1 cellular context compared by ENCODE assay signal in the genomic region with DNA sequence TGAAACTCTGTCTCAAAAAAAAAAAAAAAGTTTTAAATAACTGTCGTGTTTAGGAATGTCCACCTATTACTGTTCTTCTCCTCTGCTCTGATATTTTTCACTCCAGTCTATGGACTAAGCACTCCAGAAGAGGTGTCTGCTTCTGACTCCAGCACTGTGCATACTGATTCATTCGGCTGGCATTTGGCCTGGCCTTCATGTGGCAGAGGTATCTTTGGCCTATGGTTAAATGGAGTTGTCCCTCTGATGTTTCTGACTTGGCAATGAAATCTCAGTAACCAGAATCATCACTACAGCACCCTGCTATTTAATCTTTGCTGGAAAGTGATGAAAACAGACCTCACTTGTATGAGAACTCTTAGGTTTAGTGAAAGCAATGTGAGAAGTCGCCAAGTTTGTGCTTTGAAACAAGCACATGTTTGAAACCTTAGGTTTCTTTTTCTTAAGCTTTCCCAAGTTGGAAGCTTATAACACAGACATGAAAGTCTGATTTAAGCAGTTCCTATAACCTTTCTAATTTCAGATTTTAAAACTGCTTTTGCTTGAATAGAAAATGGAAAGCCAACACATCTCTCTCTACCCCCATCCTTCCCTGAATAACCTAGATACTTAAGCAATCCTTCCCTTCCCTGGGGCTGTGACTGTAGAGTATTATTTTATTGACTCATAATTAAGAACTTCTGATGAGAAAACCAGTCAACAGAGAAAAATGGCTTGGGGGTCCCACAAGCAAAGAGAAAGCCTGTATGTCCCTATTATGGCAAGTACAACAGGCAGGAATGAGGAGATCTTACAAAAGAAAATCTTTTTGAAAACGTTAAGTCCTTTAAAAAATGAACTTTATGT.
A peak's percentile ranks its signal among the peaks of the same experiment; 100 is the strongest.
TF ChIP-seq lines count a peak whose summit lies in the region.

No MANE protein-coding gene starts in this region.

TF ChIP-seq in SK-N-SH, 30 proteins besides CTCF, POLR2A, EP300 and RAD21 (continued from another document):
- TF ChIP-seq, protein P1, sequence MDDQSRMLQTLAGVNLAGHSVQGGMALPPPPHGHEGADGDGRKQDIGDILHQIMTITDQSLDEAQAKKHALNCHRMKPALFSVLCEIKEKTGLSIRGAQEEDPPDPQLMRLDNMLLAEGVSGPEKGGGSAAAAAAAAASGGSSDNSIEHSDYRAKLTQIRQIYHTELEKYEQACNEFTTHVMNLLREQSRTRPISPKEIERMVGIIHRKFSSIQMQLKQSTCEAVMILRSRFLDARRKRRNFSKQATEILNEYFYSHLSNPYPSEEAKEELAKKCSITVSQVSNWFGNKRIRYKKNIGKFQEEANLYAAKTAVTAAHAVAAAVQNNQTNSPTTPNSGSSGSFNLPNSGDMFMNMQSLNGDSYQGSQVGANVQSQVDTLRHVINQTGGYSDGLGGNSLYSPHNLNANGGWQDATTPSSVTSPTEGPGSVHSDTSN (IDR thresholded peaks at IDR 0.05) = peak; percentile 67
- TF ChIP-seq, protein P2, sequence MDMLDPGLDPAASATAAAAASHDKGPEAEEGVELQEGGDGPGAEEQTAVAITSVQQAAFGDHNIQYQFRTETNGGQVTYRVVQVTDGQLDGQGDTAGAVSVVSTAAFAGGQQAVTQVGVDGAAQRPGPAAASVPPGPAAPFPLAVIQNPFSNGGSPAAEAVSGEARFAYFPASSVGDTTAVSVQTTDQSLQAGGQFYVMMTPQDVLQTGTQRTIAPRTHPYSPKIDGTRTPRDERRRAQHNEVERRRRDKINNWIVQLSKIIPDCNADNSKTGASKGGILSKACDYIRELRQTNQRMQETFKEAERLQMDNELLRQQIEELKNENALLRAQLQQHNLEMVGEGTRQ (IDR thresholded peaks at IDR 0.05; ENCODE audit: borderline replicate concordance, low read depth, low read length) = no peak
- TF ChIP-seq GABPA (IDR thresholded peaks at IDR 0.05; ENCODE audit: low read depth) (no peak), RFX5 (IDR thresholded peaks at IDR 0.05; ENCODE audit: low read length) (no peak), NRF1 (IDR thresholded peaks at IDR 0.05; ENCODE audit: low read depth, low read length) (no peak), YY1 (IDR thresholded peaks at IDR 0.05; ENCODE audit: low read depth) (no peak), RXRA (IDR thresholded peaks at IDR 0.05; ENCODE audit: borderline replicate concordance, low read depth) (0 out of 2 replicates have a peak, but pooled peaks have one; percentile 29), NFIC (IDR thresholded peaks at IDR 0.05; ENCODE audit: borderline replicate concordance) (peak; percentile 78), TAF1 (IDR thresholded peaks at IDR 0.05; ENCODE audit: borderline replicate concordance, low read depth, low read length) (peak; percentile 37; the same call in 1 of the 2 replicates), MXI1 (IDR thresholded peaks at IDR 0.05; ENCODE audit: low read depth, low read length) (no peak), MEF2A (IDR thresholded peaks at IDR 0.05; ENCODE audit: borderline replicate concordance, low read depth) (peak; percentile 15; the same call in 1 of the 2 replicates), SMC3 (IDR thresholded peaks at IDR 0.05; ENCODE audit: low read depth, low read length) (no peak), CHD2 (IDR thresholded peaks at IDR 0.05; ENCODE audit: low read length, partially characterized antibody) (no peak)
- TF ChIP-seq, protein P3, sequence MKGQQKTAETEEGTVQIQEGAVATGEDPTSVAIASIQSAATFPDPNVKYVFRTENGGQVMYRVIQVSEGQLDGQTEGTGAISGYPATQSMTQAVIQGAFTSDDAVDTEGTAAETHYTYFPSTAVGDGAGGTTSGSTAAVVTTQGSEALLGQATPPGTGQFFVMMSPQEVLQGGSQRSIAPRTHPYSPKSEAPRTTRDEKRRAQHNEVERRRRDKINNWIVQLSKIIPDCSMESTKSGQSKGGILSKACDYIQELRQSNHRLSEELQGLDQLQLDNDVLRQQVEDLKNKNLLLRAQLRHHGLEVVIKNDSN (IDR thresholded peaks at IDR 0.05; ENCODE audit: borderline replicate concordance, low read depth) = no peak
- TF ChIP-seq, protein P4, sequence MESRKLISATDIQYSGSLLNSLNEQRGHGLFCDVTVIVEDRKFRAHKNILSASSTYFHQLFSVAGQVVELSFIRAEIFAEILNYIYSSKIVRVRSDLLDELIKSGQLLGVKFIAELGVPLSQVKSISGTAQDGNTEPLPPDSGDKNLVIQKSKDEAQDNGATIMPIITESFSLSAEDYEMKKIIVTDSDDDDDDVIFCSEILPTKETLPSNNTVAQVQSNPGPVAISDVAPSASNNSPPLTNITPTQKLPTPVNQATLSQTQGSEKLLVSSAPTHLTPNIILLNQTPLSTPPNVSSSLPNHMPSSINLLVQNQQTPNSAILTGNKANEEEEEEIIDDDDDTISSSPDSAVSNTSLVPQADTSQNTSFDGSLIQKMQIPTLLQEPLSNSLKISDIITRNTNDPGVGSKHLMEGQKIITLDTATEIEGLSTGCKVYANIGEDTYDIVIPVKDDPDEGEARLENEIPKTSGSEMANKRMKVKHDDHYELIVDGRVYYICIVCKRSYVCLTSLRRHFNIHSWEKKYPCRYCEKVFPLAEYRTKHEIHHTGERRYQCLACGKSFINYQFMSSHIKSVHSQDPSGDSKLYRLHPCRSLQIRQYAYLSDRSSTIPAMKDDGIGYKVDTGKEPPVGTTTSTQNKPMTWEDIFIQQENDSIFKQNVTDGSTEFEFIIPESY (IDR thresholded peaks at IDR 0.05; ENCODE audit: borderline replicate concordance, low read depth) = no peak
